In the genomic region with DNA sequence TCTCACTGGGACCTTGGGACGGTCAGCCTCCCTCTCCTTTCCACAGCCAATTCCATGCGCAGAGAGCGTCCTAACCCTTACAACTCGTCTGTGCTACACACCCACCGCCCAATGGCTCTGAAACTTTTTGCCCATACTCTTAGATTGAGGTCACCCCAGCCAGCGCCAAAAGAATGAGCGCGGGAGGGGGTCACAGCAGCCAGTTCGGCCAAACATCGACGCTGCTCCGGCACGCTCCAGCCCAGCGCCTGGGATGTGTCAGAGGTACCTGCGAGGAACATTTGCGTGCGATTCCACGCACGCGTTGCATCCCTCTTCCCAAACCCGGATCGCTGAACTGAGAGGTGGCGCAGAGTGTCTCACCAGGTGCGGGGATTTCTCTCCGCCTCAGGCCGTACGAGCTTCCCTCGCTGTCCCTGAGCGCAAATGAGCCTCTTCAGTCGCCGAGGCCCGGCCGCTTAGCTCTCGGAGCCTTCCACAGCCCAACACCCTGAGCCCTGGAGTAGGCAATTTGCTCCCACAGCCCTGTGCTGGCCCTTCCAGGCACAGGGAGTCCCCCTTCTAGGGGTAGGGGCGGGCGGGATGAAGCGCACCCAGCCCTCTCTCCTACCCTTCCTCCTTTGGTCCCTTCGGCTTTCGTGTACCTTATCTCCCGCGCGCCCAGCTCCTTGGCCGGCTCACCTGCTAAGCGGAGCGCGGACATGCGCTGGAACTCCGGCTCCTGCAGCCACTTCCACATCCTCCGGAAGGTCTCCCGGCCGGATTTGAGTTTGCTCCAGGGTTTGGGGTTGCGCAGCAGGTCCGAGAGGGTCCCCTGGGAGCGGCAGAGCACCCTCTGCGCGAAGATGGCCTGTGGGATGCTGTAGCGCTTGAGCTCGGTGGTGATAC, we compare ENCODE assay signal across 17 cellular contexts. TPM values are rescaled to one million over a fixed set of nuclear protein-coding genes. Genes with fewer than 3 reads are reported as not detected.
A peak's percentile ranks its signal among the peaks of the same experiment; 100 is the strongest.
DNase-seq lines count a peak whose midpoint lies in the region; ATAC-seq and TF ChIP-seq lines count a peak whose summit lies in the region.
"Had no signal": no experiment of that assay in that cellular context is flagged by ENCODE, and none has a peak within 500 bp of the region (broad histone marks: within the 10 kb centered on the region; RNA-seq: fewer than 3 reads in every experiment).

No MANE protein-coding gene starts in this region.

- POLR2A ChIA-PET in naive thymus-derived CD4-positive, alpha-beta T cell (lab: Charles Lee) = no interaction called here

- no peak for TF ChIP-seq CTCF in GM20000 (IDR thresholded peaks at IDR 0.05; ENCODE audit: extremely low read depth, missing control alignments)

- H3K27me3 Mint-ChIP-seq in activated naive CD8-positive, alpha-beta T cell treated with anti-CD3 and anti-CD28 coated beads, Interleukin-2, amount 50 U/mL, for 24 hours = peaks cover 83% of the 10 kb centered on the region
- H3K27me3 Mint-ChIP-seq in naive thymus-derived CD4-positive, alpha-beta T cell = peaks cover 57 to 94% (median 74%) of the 10 kb centered on the region in 5 donors

- H3K4me1 Mint-ChIP-seq in activated naive CD8-positive, alpha-beta T cell treated with anti-CD3 and anti-CD28 coated beads, Interleukin-2, amount 50 U/mL, for 24 hours = peaks cover 22% of the 10 kb centered on the region
- peaks cover 5 to 45% (median 24%) of the 10 kb centered on the region in 7 donors for H3K4me1 Mint-ChIP-seq in naive thymus-derived CD4-positive, alpha-beta T cell

- no peaks in the 10 kb centered on the region for H3K9me3 Mint-ChIP-seq in activated naive CD8-positive, alpha-beta T cell treated with anti-CD3 and anti-CD28 coated beads, Interleukin-2, amount 50 U/mL, for 24 hours
- H3K9me3 Mint-ChIP-seq in naive thymus-derived CD4-positive, alpha-beta T cell = peaks cover 0 to 2% (median 0%) of the 10 kb centered on the region in 11 donors

- H3K36me3 Mint-ChIP-seq in activated naive CD8-positive, alpha-beta T cell treated with anti-CD3 and anti-CD28 coated beads, Interleukin-2, amount 50 U/mL, for 24 hours (ENCODE audit: low read depth) = no peaks in the 10 kb centered on the region
- H3K36me3 Mint-ChIP-seq in naive thymus-derived CD4-positive, alpha-beta T cell = no peaks in the 10 kb centered on the region

- peak in 2 of 3 experiments; percentile 35 to 45 for DNase-seq in NCI-H1417 (lab: John Stamatoyannopoulos, UW)
- no peak for DNase-seq in NCI-H1417 treated with DMSO at 0.1 percent for 48 hours (lab: John Stamatoyannopoulos, UW)
- peak; percentile 26 for DNase-seq in GM20000 (ENCODE audit: low spot score)
- no peak for DNase-seq in activated naive CD8-positive, alpha-beta T cell treated with anti-CD3 and anti-CD28 coated beads, Interleukin-2, amount 50 U/mL, for 24 hours
- no peak for DNase-seq in naive thymus-derived CD4-positive, alpha-beta T cell
- DNase-seq in SHP77 treated with DMSO at 0.1 percent for 48 hours (lab: John Stamatoyannopoulos, UW) = no peak
- DNase-seq in COR-L47 (lab: John Stamatoyannopoulos, UW) = no peak
- DNase-seq: activated CD4-positive, alpha-beta T cell treated with anti-CD3 and anti-CD28 coated beads for 1 hour; effector CD8-positive, alpha-beta T cell; GF-D8; head of caudate nucleus; NCI-H2081; spleen; stimulated activated CD8-positive, alpha-beta memory T cell treated with anti-CD3 and anti-CD28 coated beads, Interleukin-4, amount 100 ng/mL, for 48 hours had no signal

- H3K9me3 ChIP-seq in naive thymus-derived CD4-positive, alpha-beta T cell (ENCODE audit: control insufficient read depth in 2 of 3, low read length in 3 of 3) = no peaks in the 10 kb centered on the region

- H3K27me3 ChIP-seq in naive thymus-derived CD4-positive, alpha-beta T cell (ENCODE audit: control insufficient read depth in 2 of 2, insufficient read depth in 2 of 2, low read length in 2 of 2) = peaks cover 6 to 34% of the 10 kb centered on the region in 2 donors

- no peak overlapping the region for H3K4me3 ChIP-seq in naive thymus-derived CD4-positive, alpha-beta T cell (ENCODE audit: low read length)

- peak overlapping the region; percentile 36 for H3K4me3 Mint-ChIP-seq in activated naive CD8-positive, alpha-beta T cell treated with anti-CD3 and anti-CD28 coated beads, Interleukin-2, amount 50 U/mL, for 24 hours
- H3K4me3 Mint-ChIP-seq in naive thymus-derived CD4-positive, alpha-beta T cell = peak overlapping the region in 8 of 10 donors; percentile 52 to 88 (median 67)

- H3K27ac ChIP-seq in naive thymus-derived CD4-positive, alpha-beta T cell (ENCODE audit: low read depth, low read length) = no peak overlapping the region
- H3K27ac ChIP-seq: spleen had no signal

- H3K27ac Mint-ChIP-seq in activated naive CD8-positive, alpha-beta T cell treated with anti-CD3 and anti-CD28 coated beads, Interleukin-2, amount 50 U/mL, for 24 hours = no peak overlapping the region
- H3K27ac Mint-ChIP-seq in naive thymus-derived CD4-positive, alpha-beta T cell = peak overlapping the region in 1 of 9 donors; percentile 54

- ATAC-seq in activated naive CD8-positive, alpha-beta T cell treated with anti-CD3 and anti-CD28 coated beads, Interleukin-2, amount 50 U/mL, for 24 hours = no peak
- no peak for ATAC-seq in naive thymus-derived CD4-positive, alpha-beta T cell
- ATAC-seq in HG02938 (IDR thresholded peaks at IDR 0.05; ENCODE audit: unreplicated experiment) = no peak

- intact Hi-C loops in naive thymus-derived CD4-positive, alpha-beta T cell (cut with micrococcal nuclease) = no loop called here

- no peaks in the 10 kb centered on the region for H3K36me3 ChIP-seq in naive thymus-derived CD4-positive, alpha-beta T cell (ENCODE audit: control insufficient read depth in 2 of 3, insufficient read depth in 3 of 3, low read length in 3 of 3)
- H3K36me3 ChIP-seq: spleen had no signal

- CTCF ChIA-PET in naive thymus-derived CD4-positive, alpha-beta T cell (lab: Charles Lee) = no interaction called here

- peaks cover 0 to 12% of the 10 kb centered on the region in 2 donors for H3K4me1 ChIP-seq in naive thymus-derived CD4-positive, alpha-beta T cell (ENCODE audit: control insufficient read depth in 2 of 2, insufficient read depth in 2 of 2, low read length in 2 of 2)

RNA-seq across cellular contexts. Expression of gene ONECUT1, which starts 1.8 kb away (rescaled TPM):
- total RNA-seq in naive thymus-derived CD4-positive, alpha-beta T cell = not detected
- polyA plus RNA-seq in naive thymus-derived CD4-positive, alpha-beta T cell = not detected
- total RNA-seq: A172, RPMI7951, spleen had no signal
- polyA plus RNA-seq: spleen had no signal

Comparison
In these comparisons a context has a peak if more than half of its experiments do, and no peak if none do; other contexts are left out.
1. DNase-seq: peak in NCI-H1417 (2 of 3) and GM20000 (single experiment); none in NCI-H1417 treated with DMSO at 0.1 percent for 48 hours (single experiment), activated naive CD8-positive, alpha-beta T cell treated with anti-CD3 and anti-CD28 coated beads, Interleukin-2, amount 50 U/mL, for 24 hours (single experiment), naive thymus-derived CD4-positive, alpha-beta T cell (0 of 9), SHP77 treated with DMSO at 0.1 percent for 48 hours (single experiment) and COR-L47 (single experiment).